Comparison of ENCODE assay signal across 1 cellular context in the genomic region with DNA sequence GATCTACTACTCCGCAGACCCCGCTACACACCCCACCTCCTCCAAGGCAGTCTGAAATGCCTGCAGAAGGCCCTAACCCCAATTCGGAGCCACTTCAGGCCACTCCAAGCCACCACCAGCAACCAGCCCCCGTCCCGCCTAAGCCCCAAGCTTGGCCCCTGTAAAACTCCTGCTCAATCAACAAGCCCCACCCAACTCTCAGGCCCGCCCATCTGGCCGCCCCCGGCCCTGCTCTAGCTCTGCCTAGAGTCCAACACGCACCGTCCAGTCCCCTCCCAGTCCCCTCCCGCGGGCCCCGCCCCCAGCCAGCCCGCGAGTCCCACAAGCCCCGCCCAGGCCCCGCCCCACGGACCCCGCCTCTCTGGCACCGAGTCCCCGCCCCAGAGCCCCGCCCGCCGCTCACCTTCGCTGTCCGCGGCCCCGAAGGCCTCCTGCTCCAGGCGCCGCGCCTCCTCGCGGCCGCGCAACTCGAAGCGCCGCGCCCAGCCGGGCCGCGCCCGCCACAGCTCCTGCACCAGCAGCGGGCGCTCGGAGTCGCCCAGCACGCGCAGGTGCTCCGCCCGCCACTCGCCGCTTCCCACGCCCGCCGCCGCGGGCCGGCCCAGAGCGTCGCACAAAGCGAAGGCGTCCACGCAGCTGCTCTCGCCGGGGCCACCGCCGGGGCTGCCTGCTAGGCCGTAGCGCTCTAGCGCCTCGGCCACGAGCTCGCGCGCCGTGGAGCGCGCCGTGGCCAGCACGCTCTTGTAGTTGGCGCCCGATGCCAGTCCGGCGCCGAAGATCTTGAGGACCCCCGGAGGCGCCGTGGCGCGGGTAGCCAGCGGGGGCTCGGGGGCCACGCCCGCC.
TF ChIP-seq lines count a peak whose summit lies in the region.

No MANE protein-coding gene starts in this region.

TF ChIP-seq in HepG2, 621 proteins besides CTCF, POLR2A, EP300 and RAD21 (continued from another document and continues in another):
- TF ChIP-seq, protein P1, sequence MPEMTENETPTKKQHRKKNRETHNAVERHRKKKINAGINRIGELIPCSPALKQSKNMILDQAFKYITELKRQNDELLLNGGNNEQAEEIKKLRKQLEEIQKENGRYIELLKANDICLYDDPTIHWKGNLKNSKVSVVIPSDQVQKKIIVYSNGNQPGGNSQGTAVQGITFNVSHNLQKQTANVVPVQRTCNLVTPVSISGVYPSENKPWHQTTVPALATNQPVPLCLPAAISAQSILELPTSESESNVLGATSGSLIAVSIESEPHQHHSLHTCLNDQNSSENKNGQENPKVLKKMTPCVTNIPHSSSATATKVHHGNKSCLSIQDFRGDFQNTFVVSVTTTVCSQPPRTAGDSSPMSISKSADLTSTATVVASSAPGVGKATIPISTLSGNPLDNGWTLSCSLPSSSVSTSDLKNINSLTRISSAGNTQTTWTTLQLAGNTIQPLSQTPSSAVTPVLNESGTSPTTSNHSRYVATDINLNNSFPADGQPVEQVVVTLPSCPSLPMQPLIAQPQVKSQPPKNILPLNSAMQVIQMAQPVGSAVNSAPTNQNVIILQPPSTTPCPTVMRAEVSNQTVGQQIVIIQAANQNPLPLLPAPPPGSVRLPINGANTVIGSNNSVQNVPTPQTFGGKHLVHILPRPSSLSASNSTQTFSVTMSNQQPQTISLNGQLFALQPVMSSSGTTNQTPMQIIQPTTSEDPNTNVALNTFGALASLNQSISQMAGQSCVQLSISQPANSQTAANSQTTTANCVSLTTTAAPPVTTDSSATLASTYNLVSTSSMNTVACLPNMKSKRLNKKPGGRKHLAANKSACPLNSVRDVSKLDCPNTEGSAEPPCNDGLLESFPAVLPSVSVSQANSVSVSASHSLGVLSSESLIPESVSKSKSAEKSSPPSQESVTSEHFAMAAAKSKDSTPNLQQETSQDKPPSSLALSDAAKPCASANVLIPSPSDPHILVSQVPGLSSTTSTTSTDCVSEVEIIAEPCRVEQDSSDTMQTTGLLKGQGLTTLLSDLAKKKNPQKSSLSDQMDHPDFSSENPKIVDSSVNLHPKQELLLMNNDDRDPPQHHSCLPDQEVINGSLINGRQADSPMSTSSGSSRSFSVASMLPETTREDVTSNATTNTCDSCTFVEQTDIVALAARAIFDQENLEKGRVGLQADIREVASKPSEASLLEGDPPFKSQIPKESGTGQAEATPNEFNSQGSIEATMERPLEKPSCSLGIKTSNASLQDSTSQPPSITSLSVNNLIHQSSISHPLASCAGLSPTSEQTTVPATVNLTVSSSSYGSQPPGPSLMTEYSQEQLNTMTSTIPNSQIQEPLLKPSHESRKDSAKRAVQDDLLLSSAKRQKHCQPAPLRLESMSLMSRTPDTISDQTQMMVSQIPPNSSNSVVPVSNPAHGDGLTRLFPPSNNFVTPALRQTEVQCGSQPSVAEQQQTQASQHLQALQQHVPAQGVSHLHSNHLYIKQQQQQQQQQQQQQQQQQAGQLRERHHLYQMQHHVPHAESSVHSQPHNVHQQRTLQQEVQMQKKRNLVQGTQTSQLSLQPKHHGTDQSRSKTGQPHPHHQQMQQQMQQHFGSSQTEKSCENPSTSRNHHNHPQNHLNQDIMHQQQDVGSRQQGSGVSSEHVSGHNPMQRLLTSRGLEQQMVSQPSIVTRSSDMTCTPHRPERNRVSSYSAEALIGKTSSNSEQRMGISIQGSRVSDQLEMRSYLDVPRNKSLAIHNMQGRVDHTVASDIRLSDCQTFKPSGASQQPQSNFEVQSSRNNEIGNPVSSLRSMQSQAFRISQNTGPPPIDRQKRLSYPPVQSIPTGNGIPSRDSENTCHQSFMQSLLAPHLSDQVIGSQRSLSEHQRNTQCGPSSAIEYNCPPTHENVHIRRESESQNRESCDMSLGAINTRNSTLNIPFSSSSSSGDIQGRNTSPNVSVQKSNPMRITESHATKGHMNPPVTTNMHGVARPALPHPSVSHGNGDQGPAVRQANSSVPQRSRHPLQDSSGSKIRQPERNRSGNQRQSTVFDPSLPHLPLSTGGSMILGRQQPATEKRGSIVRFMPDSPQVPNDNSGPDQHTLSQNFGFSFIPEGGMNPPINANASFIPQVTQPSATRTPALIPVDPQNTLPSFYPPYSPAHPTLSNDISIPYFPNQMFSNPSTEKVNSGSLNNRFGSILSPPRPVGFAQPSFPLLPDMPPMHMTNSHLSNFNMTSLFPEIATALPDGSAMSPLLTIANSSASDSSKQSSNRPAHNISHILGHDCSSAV (CRISPR knock-in tag; IDR thresholded peaks at IDR 0.05; ENCODE audit: borderline replicate concordance) = no peak
- TF ChIP-seq, protein P2, sequence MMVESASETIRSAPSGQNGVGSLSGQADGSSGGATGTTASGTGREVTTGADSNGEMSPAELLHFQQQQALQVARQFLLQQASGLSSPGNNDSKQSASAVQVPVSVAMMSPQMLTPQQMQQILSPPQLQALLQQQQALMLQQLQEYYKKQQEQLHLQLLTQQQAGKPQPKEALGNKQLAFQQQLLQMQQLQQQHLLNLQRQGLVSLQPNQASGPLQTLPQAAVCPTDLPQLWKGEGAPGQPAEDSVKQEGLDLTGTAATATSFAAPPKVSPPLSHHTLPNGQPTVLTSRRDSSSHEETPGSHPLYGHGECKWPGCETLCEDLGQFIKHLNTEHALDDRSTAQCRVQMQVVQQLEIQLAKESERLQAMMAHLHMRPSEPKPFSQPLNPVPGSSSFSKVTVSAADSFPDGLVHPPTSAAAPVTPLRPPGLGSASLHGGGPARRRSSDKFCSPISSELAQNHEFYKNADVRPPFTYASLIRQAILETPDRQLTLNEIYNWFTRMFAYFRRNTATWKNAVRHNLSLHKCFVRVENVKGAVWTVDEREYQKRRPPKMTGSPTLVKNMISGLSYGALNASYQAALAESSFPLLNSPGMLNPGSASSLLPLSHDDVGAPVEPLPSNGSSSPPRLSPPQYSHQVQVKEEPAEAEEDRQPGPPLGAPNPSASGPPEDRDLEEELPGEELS (CRISPR knock-in tag; IDR thresholded peaks at IDR 0.05) = no peak
- TF ChIP-seq, protein P3, sequence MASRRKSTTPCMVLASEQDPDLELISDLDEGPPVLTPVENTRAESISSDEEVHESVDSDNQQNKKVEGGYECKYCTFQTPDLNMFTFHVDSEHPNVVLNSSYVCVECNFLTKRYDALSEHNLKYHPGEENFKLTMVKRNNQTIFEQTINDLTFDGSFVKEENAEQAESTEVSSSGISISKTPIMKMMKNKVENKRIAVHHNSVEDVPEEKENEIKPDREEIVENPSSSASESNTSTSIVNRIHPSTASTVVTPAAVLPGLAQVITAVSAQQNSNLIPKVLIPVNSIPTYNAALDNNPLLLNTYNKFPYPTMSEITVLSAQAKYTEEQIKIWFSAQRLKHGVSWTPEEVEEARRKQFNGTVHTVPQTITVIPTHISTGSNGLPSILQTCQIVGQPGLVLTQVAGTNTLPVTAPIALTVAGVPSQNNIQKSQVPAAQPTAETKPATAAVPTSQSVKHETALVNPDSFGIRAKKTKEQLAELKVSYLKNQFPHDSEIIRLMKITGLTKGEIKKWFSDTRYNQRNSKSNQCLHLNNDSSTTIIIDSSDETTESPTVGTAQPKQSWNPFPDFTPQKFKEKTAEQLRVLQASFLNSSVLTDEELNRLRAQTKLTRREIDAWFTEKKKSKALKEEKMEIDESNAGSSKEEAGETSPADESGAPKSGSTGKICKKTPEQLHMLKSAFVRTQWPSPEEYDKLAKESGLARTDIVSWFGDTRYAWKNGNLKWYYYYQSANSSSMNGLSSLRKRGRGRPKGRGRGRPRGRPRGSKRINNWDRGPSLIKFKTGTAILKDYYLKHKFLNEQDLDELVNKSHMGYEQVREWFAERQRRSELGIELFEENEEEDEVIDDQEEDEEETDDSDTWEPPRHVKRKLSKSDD (CRISPR knock-in tag; IDR thresholded peaks at IDR 0.05; ENCODE audit: low read depth) = 0 out of 2 replicates have a peak, but pooled peaks have one; percentile 57
- TF ChIP-seq, protein P4, sequence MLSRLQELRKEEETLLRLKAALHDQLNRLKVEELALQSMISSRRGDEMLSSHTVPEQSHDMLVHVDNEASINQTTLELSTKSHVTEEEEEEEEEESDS (CRISPR knock-in tag; IDR thresholded peaks at IDR 0.05; ENCODE audit: borderline replicate concordance) = no peak
- TF ChIP-seq REXO4 (CRISPR knock-in tag; IDR thresholded peaks at IDR 0.05; ENCODE audit: borderline replicate concordance) (no peak), ZNF777 (CRISPR knock-in tag; IDR thresholded peaks at IDR 0.05) (peak; percentile 61), RBM39 (IDR thresholded peaks at IDR 0.05; ENCODE audit: low read depth, low read length, poor library complexity, severe bottlenecking) (no peak), ZNF589 (CRISPR knock-in tag; conservative IDR thresholded peaks at IDR 0.05) (no peak; the same call in 1 of the 2 replicates), TEAD2 (CRISPR knock-in tag; IDR thresholded peaks at IDR 0.05) (no peak), KDM1A (CRISPR knock-in tag; IDR thresholded peaks at IDR 0.05) (no peak), KDM3A (CRISPR knock-in tag; IDR thresholded peaks at IDR 0.05; ENCODE audit: low read depth) (no peak), EED (CRISPR knock-in tag; IDR thresholded peaks at IDR 0.05) (no peak), ZKSCAN8 (CRISPR knock-in tag; IDR thresholded peaks at IDR 0.05; ENCODE audit: borderline replicate concordance) (no peak), KLF12 (CRISPR knock-in tag; IDR thresholded peaks at IDR 0.05; ENCODE audit: borderline replicate concordance) (peak; percentile 73; the same call in 1 of the 2 replicates), ZNF225 (CRISPR knock-in tag; IDR thresholded peaks at IDR 0.05) (no peak), TCF7 (IDR thresholded peaks at IDR 0.05; ENCODE audit: low read depth) (no peak), NFE2 (CRISPR knock-in tag; IDR thresholded peaks at IDR 0.05) (no peak), IRF2 (CRISPR knock-in tag; IDR thresholded peaks at IDR 0.05) (no peak), TBL1XR1 (IDR thresholded peaks at IDR 0.05; ENCODE audit: borderline replicate concordance, low read length, partially characterized antibody) (no peak), GFI1 (CRISPR knock-in tag; IDR thresholded peaks at IDR 0.05; ENCODE audit: borderline replicate concordance) (peak; percentile 23; the same call in 1 of the 2 replicates), ZSCAN9 (CRISPR knock-in tag; IDR thresholded peaks at IDR 0.05; ENCODE audit: borderline replicate concordance) (no peak), FLYWCH1 (CRISPR knock-in tag; IDR thresholded peaks at IDR 0.05) (no peak), ZSCAN21 (CRISPR knock-in tag; IDR thresholded peaks at IDR 0.05; ENCODE audit: borderline replicate concordance) (no peak; the same call in 1 of the 2 replicates), TCF12 (IDR thresholded peaks at IDR 0.05) (no peak), TCF12 (CRISPR knock-in tag; IDR thresholded peaks at IDR 0.05) (no peak), NR1H2 (CRISPR knock-in tag; IDR thresholded peaks at IDR 0.05; ENCODE audit: borderline replicate concordance, low read depth) (no peak; the same call in 1 of the 2 replicates)
- TF ChIP-seq, protein P5, sequence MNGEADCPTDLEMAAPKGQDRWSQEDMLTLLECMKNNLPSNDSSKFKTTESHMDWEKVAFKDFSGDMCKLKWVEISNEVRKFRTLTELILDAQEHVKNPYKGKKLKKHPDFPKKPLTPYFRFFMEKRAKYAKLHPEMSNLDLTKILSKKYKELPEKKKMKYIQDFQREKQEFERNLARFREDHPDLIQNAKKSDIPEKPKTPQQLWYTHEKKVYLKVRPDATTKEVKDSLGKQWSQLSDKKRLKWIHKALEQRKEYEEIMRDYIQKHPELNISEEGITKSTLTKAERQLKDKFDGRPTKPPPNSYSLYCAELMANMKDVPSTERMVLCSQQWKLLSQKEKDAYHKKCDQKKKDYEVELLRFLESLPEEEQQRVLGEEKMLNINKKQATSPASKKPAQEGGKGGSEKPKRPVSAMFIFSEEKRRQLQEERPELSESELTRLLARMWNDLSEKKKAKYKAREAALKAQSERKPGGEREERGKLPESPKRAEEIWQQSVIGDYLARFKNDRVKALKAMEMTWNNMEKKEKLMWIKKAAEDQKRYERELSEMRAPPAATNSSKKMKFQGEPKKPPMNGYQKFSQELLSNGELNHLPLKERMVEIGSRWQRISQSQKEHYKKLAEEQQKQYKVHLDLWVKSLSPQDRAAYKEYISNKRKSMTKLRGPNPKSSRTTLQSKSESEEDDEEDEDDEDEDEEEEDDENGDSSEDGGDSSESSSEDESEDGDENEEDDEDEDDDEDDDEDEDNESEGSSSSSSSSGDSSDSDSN (CRISPR knock-in tag; IDR thresholded peaks at IDR 0.05) = no peak; the same call in 1 of the 2 replicates
- TF ChIP-seq, protein P6, sequence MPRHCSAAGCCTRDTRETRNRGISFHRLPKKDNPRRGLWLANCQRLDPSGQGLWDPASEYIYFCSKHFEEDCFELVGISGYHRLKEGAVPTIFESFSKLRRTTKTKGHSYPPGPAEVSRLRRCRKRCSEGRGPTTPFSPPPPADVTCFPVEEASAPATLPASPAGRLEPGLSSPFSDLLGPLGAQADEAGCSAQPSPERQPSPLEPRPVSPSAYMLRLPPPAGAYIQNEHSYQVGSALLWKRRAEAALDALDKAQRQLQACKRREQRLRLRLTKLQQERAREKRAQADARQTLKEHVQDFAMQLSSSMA (CRISPR knock-in tag; IDR thresholded peaks at IDR 0.05) = no peak
- TF ChIP-seq, protein P7, sequence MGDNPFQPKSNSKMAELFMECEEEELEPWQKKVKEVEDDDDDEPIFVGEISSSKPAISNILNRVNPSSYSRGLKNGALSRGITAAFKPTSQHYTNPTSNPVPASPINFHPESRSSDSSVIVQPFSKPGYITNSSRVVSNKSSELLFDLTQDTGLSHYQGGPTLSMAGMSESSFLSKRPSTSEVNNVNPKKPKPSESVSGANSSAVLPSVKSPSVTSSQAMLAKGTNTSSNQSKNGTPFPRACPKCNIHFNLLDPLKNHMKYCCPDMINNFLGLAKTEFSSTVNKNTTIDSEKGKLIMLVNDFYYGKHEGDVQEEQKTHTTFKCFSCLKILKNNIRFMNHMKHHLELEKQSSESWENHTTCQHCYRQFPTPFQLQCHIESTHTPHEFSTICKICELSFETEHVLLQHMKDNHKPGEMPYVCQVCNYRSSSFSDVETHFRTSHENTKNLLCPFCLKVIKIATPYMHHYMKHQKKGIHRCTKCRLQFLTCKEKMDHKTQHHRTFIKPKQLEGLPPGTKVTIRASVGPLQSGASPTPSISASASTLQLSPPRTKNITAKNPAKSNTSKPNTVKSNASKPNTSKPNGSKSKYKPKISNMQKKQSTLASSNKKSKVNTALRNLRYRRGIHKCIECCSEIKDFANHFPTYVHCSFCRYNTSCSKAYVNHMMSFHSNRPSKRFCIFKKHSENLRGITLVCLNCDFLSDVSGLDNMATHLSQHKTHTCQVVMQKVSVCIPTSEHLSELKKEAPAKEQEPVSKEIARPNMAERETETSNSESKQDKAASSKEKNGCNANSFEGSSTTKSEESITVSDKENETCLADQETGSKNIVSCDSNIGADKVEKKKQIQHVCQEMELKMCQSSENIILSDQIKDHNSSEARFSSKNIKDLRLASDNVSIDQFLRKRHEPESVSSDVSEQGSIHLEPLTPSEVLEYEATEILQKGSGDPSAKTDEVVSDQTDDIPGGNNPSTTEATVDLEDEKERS (CRISPR knock-in tag; IDR thresholded peaks at IDR 0.05) = no peak
- TF ChIP-seq, protein P8, sequence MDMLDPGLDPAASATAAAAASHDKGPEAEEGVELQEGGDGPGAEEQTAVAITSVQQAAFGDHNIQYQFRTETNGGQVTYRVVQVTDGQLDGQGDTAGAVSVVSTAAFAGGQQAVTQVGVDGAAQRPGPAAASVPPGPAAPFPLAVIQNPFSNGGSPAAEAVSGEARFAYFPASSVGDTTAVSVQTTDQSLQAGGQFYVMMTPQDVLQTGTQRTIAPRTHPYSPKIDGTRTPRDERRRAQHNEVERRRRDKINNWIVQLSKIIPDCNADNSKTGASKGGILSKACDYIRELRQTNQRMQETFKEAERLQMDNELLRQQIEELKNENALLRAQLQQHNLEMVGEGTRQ (IDR thresholded peaks at IDR 0.05; ENCODE audit: low read depth, low read length) = no peak
- TF ChIP-seq, protein P8 (CRISPR knock-in tag; IDR thresholded peaks at IDR 0.05; ENCODE audit: borderline replicate concordance) = no peak
